Comparison of ENCODE assay signal across 1 cellular context in the genomic region with DNA sequence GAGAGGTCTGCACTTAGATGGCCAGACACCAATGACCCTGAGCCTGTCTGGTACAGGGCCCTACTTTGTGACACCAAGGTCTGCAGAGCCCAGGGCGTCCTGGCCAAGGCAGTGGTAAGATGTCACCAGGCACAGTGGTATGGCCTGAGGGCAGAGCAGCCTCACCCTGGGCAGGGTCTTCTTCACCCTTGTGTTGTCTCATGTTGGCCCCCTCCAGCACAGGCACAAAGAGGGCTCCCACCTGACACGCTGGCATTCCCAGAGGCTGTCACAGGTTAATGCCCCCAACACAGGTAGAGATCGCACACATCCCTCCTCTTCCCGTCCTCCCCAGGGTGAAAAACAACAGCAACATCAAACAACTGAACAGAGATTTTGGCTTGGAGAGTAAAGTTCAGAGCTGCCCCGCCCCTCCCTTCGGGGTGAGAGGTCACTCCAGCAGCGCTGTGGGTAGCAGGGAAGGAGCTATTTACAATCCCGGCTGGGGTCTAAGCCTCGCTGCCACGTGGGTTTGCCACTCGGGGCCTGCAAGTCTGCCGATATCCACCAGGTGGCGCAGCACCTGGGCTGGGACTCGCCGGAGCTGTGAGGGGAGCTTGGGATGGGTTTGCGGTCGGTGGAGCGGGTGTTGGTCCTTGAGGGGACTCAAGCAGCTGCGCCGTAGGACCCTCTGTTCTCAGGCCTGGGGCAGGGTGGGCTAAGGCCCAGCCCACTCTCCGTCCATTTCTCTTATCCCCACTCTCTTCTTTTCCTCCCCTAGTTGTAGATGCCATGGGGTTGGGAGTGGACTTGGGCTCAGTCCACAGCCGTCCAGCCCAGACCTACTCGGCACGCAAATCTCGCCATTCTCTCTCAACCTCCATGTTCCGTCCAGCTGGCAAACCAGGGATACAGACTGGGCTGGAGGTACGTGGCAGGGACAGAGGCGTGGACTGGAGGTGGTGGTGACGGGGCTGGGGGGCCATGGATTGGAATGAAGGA.
TF ChIP-seq lines count a peak whose summit lies in the region.

No MANE protein-coding gene starts in this region.

TF ChIP-seq in HepG2, 621 proteins besides CTCF, POLR2A, EP300 and RAD21 (continued from another document and continues in another):
- TF ChIP-seq, protein P1, sequence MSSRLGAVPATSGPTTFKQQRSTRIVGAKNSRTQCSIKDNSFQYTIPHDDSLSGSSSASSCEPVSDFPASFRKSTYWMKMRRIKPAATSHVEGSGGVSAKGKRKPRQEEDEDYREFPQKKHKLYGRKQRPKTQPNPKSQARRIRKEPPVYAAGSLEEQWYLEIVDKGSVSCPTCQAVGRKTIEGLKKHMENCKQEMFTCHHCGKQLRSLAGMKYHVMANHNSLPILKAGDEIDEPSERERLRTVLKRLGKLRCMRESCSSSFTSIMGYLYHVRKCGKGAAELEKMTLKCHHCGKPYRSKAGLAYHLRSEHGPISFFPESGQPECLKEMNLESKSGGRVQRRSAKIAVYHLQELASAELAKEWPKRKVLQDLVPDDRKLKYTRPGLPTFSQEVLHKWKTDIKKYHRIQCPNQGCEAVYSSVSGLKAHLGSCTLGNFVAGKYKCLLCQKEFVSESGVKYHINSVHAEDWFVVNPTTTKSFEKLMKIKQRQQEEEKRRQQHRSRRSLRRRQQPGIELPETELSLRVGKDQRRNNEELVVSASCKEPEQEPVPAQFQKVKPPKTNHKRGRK (CRISPR knock-in tag; IDR thresholded peaks at IDR 0.05): peak; percentile 49; the same call in 1 of the 2 replicates
- TF ChIP-seq, protein P2, sequence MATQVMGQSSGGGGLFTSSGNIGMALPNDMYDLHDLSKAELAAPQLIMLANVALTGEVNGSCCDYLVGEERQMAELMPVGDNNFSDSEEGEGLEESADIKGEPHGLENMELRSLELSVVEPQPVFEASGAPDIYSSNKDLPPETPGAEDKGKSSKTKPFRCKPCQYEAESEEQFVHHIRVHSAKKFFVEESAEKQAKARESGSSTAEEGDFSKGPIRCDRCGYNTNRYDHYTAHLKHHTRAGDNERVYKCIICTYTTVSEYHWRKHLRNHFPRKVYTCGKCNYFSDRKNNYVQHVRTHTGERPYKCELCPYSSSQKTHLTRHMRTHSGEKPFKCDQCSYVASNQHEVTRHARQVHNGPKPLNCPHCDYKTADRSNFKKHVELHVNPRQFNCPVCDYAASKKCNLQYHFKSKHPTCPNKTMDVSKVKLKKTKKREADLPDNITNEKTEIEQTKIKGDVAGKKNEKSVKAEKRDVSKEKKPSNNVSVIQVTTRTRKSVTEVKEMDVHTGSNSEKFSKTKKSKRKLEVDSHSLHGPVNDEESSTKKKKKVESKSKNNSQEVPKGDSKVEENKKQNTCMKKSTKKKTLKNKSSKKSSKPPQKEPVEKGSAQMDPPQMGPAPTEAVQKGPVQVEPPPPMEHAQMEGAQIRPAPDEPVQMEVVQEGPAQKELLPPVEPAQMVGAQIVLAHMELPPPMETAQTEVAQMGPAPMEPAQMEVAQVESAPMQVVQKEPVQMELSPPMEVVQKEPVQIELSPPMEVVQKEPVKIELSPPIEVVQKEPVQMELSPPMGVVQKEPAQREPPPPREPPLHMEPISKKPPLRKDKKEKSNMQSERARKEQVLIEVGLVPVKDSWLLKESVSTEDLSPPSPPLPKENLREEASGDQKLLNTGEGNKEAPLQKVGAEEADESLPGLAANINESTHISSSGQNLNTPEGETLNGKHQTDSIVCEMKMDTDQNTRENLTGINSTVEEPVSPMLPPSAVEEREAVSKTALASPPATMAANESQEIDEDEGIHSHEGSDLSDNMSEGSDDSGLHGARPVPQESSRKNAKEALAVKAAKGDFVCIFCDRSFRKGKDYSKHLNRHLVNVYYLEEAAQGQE (IDR thresholded peaks at IDR 0.05; ENCODE audit: borderline replicate concordance in 1 of 2, low read depth in 1 of 2, low read length in 2 of 2): no peak
- TF ChIP-seq ZNF263 (CRISPR knock-in tag; IDR thresholded peaks at IDR 0.05) (peak; percentile 96), AHR (CRISPR knock-in tag; IDR thresholded peaks at IDR 0.05) (0 out of 2 replicates have a peak, but pooled peaks have one; percentile 56), ZMYM2 (CRISPR knock-in tag; IDR thresholded peaks at IDR 0.05) (peak; percentile 87), SOX13 (IDR thresholded peaks at IDR 0.05) (0 out of 2 replicates have a peak, but pooled peaks have one; percentile 10), SOX13 (CRISPR knock-in tag; conservative IDR thresholded peaks at IDR 0.05 in 1 of 2, IDR thresholded peaks at IDR 0.05 in 1 of 2) (peak in 1 of 2 experiments; percentile 62; a peak in 1 of 4 replicates), ZNF558 (CRISPR knock-in tag; IDR thresholded peaks at IDR 0.05; ENCODE audit: borderline replicate concordance) (no peak), ZNF768 (CRISPR knock-in tag; IDR thresholded peaks at IDR 0.05) (0 out of 2 replicates have a peak, but pooled peaks have one; percentile 41), CBFB (CRISPR knock-in tag; IDR thresholded peaks at IDR 0.05) (peak; percentile 62; the same call in 1 of the 2 replicates), ZNF543 (CRISPR knock-in tag; IDR thresholded peaks at IDR 0.05) (peak; percentile 46; the same call in 1 of the 2 replicates), ZNF232 (CRISPR knock-in tag; IDR thresholded peaks at IDR 0.05; ENCODE audit: borderline replicate concordance) (no peak), ZSCAN31 (CRISPR knock-in tag; IDR thresholded peaks at IDR 0.05; ENCODE audit: low read depth) (peak; percentile 84), ATM (IDR thresholded peaks at IDR 0.05; ENCODE audit: borderline replicate concordance) (no peak), ZSCAN9 (CRISPR knock-in tag; IDR thresholded peaks at IDR 0.05; ENCODE audit: borderline replicate concordance) (peak; percentile 54; the same call in 1 of the 2 replicates), TBX2 (CRISPR knock-in tag; IDR thresholded peaks at IDR 0.05; ENCODE audit: borderline replicate concordance) (peak; percentile 76), NR2C2 (CRISPR knock-in tag; IDR thresholded peaks at IDR 0.05; ENCODE audit: borderline replicate concordance) (peak; percentile 97), LCORL (IDR thresholded peaks at IDR 0.05) (0 out of 2 replicates have a peak, but pooled peaks have one; percentile 19), LCORL (CRISPR knock-in tag; IDR thresholded peaks at IDR 0.05) (peak; percentile 98), ZNF30 (CRISPR knock-in tag; IDR thresholded peaks at IDR 0.05) (no peak), JUND (CRISPR knock-in tag; IDR thresholded peaks at IDR 0.05) (peak; percentile 39; the same call in 1 of the 2 replicates), IRX3 (CRISPR knock-in tag; IDR thresholded peaks at IDR 0.05; ENCODE audit: borderline replicate concordance, low read depth) (no peak), FOXA1 (IDR thresholded peaks at IDR 0.05) (no peak), FOXA1 (CRISPR knock-in tag; IDR thresholded peaks at IDR 0.05) (peak; percentile 78), ZNF20 (CRISPR knock-in tag; IDR thresholded peaks at IDR 0.05) (no peak), ZNF788 (CRISPR knock-in tag; IDR thresholded peaks at IDR 0.05; ENCODE audit: borderline replicate concordance) (peak; percentile 62; the same call in 1 of the 2 replicates), HNF4A (CRISPR knock-in tag; IDR thresholded peaks at IDR 0.05) (peak; percentile 92), MEF2D (CRISPR knock-in tag; IDR thresholded peaks at IDR 0.05) (peak; percentile 92)
- TF ChIP-seq, protein P3, sequence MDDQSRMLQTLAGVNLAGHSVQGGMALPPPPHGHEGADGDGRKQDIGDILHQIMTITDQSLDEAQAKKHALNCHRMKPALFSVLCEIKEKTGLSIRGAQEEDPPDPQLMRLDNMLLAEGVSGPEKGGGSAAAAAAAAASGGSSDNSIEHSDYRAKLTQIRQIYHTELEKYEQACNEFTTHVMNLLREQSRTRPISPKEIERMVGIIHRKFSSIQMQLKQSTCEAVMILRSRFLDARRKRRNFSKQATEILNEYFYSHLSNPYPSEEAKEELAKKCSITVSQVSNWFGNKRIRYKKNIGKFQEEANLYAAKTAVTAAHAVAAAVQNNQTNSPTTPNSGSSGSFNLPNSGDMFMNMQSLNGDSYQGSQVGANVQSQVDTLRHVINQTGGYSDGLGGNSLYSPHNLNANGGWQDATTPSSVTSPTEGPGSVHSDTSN (CRISPR knock-in tag; IDR thresholded peaks at IDR 0.05; ENCODE audit: borderline replicate concordance): no peak
- TF ChIP-seq, protein P4, sequence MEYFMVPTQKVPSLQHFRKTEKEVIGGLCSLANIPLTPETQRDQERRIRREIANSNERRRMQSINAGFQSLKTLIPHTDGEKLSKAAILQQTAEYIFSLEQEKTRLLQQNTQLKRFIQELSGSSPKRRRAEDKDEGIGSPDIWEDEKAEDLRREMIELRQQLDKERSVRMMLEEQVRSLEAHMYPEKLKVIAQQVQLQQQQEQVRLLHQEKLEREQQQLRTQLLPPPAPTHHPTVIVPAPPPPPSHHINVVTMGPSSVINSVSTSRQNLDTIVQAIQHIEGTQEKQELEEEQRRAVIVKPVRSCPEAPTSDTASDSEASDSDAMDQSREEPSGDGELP (IDR thresholded peaks at IDR 0.05; ENCODE audit: borderline replicate concordance, low read depth): 0 out of 2 replicates have a peak, but pooled peaks have one; percentile 41
- TF ChIP-seq, protein P5, sequence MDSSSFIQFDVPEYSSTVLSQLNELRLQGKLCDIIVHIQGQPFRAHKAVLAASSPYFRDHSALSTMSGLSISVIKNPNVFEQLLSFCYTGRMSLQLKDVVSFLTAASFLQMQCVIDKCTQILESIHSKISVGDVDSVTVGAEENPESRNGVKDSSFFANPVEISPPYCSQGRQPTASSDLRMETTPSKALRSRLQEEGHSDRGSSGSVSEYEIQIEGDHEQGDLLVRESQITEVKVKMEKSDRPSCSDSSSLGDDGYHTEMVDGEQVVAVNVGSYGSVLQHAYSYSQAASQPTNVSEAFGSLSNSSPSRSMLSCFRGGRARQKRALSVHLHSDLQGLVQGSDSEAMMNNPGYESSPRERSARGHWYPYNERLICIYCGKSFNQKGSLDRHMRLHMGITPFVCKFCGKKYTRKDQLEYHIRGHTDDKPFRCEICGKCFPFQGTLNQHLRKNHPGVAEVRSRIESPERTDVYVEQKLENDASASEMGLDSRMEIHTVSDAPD (CRISPR knock-in tag; IDR thresholded peaks at IDR 0.05): no peak
- TF ChIP-seq, protein P6, sequence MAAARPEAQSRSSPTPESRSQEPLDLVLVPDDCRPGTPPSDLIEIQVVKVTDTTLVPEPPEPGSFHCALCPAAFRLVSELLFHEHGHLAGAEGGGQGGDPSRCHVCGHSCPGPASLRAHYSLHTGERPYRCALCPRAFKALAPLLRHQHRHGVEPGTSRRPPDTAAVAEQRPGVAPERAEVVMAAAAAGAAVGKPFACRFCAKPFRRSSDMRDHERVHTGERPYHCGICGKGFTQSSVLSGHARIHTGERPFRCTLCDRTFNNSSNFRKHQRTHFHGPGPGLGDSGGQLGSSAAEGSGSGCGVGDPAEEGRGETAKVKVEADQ (CRISPR knock-in tag; IDR thresholded peaks at IDR 0.05; ENCODE audit: borderline replicate concordance): no peak
- TF ChIP-seq, protein P7, sequence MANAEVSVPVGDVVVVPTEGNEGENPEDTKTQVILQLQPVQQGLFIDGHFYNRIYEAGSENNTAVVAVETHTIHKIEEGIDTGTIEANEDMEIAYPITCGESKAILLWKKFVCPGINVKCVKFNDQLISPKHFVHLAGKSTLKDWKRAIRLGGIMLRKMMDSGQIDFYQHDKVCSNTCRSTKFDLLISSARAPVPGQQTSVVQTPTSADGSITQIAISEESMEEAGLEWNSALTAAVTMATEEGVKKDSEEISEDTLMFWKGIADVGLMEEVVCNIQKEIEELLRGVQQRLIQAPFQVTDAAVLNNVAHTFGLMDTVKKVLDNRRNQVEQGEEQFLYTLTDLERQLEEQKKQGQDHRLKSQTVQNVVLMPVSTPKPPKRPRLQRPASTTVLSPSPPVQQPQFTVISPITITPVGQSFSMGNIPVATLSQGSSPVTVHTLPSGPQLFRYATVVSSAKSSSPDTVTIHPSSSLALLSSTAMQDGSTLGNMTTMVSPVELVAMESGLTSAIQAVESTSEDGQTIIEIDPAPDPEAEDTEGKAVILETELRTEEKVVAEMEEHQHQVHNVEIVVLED (CRISPR knock-in tag; IDR thresholded peaks at IDR 0.05; ENCODE audit: borderline replicate concordance): no peak
- TF ChIP-seq, protein P8, sequence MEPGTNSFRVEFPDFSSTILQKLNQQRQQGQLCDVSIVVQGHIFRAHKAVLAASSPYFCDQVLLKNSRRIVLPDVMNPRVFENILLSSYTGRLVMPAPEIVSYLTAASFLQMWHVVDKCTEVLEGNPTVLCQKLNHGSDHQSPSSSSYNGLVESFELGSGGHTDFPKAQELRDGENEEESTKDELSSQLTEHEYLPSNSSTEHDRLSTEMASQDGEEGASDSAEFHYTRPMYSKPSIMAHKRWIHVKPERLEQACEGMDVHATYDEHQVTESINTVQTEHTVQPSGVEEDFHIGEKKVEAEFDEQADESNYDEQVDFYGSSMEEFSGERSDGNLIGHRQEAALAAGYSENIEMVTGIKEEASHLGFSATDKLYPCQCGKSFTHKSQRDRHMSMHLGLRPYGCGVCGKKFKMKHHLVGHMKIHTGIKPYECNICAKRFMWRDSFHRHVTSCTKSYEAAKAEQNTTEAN (CRISPR knock-in tag; conservative IDR thresholded peaks at IDR 0.05): peak; percentile 71; the same call in 1 of the 2 replicates
- TF ChIP-seq, protein P9, sequence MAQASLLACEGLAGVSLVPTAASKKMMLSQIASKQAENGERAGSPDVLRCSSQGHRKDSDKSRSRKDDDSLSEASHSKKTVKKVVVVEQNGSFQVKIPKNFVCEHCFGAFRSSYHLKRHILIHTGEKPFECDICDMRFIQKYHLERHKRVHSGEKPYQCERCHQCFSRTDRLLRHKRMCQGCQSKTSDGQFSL (CRISPR knock-in tag; IDR thresholded peaks at IDR 0.05): peak; percentile 56; the same call in 1 of the 2 replicates
- TF ChIP-seq, protein P10, sequence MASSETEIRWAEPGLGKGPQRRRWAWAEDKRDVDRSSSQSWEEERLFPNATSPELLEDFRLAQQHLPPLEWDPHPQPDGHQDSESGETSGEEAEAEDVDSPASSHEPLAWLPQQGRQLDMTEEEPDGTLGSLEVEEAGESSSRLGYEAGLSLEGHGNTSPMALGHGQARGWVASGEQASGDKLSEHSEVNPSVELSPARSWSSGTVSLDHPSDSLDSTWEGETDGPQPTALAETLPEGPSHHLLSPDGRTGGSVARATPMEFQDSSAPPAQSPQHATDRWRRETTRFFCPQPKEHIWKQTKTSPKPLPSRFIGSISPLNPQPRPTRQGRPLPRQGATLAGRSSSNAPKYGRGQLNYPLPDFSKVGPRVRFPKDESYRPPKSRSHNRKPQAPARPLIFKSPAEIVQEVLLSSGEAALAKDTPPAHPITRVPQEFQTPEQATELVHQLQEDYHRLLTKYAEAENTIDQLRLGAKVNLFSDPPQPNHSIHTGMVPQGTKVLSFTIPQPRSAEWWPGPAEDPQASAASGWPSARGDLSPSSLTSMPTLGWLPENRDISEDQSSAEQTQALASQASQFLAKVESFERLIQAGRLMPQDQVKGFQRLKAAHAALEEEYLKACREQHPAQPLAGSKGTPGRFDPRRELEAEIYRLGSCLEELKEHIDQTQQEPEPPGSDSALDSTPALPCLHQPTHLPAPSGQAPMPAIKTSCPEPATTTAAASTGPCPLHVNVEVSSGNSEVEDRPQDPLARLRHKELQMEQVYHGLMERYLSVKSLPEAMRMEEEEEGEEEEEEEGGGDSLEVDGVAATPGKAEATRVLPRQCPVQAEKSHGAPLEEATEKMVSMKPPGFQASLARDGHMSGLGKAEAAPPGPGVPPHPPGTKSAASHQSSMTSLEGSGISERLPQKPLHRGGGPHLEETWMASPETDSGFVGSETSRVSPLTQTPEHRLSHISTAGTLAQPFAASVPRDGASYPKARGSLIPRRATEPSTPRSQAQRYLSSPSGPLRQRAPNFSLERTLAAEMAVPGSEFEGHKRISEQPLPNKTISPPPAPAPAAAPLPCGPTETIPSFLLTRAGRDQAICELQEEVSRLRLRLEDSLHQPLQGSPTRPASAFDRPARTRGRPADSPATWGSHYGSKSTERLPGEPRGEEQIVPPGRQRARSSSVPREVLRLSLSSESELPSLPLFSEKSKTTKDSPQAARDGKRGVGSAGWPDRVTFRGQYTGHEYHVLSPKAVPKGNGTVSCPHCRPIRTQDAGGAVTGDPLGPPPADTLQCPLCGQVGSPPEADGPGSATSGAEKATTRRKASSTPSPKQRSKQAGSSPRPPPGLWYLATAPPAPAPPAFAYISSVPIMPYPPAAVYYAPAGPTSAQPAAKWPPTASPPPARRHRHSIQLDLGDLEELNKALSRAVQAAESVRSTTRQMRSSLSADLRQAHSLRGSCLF (CRISPR knock-in tag; IDR thresholded peaks at IDR 0.05; ENCODE audit: borderline replicate concordance): no peak
